Comparison of ENCODE assay signal across 8 cellular contexts in genomic region chrX:100636321-100636991, GRCh38. TPM values are rescaled to one million over a fixed set of nuclear protein-coding genes. Genes with fewer than 3 reads are reported as not detected.
DNase-seq lines count a peak whose midpoint lies in the region; ATAC-seq and TF ChIP-seq lines count a peak whose summit lies in the region.

Gene TSPAN6 (minus strand): TSS chrX:100636806. CDS start chrX:100636694, 112 bp downstream.

- TF ChIP-seq CTCF in A673 (conservative IDR thresholded peaks at IDR 0.05; ENCODE audit: low read depth, low read length) (peak; percentile 59), OCI-LY1 (IDR thresholded peaks at IDR 0.05; ENCODE audit: low read length) (peak; percentile 44; the same call in 1 of the 2 replicates), fibroblast of pulmonary artery (IDR thresholded peaks at IDR 0.05; ENCODE audit: low read length, missing control alignments) (peak; percentile 52)

- H3K4me3 Mint-ChIP-seq in naive B cell, result peak within 1 kb of the TSS; percentile 79 to 94 (median 88)

- H3K36me3 Mint-ChIP-seq in naive B cell, result peaks cover 0 to 6% of the 10 kb centered on the region in 2 donors

- H2AFZ ChIP-seq in OCI-LY1 (ENCODE audit: low read length), result no peak within 1 kb of the TSS

- no peaks in the 10 kb centered on the region for H3K9me2 ChIP-seq in OCI-LY1 (ENCODE audit: low read depth, low read length)

- peak; percentile 98 for ATAC-seq in GM18873 (IDR thresholded peaks at IDR 0.05; ENCODE audit: low FRiP score, unreplicated experiment)
- ATAC-seq in HG03442 (IDR thresholded peaks at IDR 0.05; ENCODE audit: unreplicated experiment), result peak; percentile 86
- peak; percentile 87 to 97 for ATAC-seq in naive B cell (ENCODE audit: low read depth in 2 of 2)

- intact Hi-C loops in A673 (cut with micrococcal nuclease; ENCODE audit: unreplicated experiment), result no loop called here

- H3K27me3 ChIP-seq in A673 (replicated peaks; ENCODE audit: insufficient read depth, low read depth, low read length, poor library complexity) (no peaks in the 10 kb centered on the region), OCI-LY1 (ENCODE audit: insufficient read depth, low read length) (no peaks in the 10 kb centered on the region)

- H3K9ac ChIP-seq in OCI-LY1 (ENCODE audit: low read length), result no peak within 1 kb of the TSS; the same call in 1 of the 2 replicates

- H3K27me3 Mint-ChIP-seq in naive B cell, result peaks cover 18 to 43% (median 40%) of the 10 kb centered on the region in 3 donors

- TSS peak; percentile 66 for BruUV-seq in A673 (replicated peaks; lab: Mats Ljungman, UMichigan)

- H3K4me2 ChIP-seq in OCI-LY1 (ENCODE audit: low read length), result peak within 1 kb of the TSS; percentile 54; the same call in 1 of the 2 replicates

- H3K36me3 ChIP-seq in A673 (ENCODE audit: insufficient read depth, low read length, poor library complexity, severe bottlenecking) (no peaks in the 10 kb centered on the region), OCI-LY1 (ENCODE audit: insufficient read depth, low read length) (no peaks in the 10 kb centered on the region)

- H3K9me3 Mint-ChIP-seq in naive B cell, result peaks cover 0 to 9% (median 4%) of the 10 kb centered on the region in 7 donors

- H3K9me3 ChIP-seq in A673 (ENCODE audit: low read depth, low read length, poor library complexity, severe bottlenecking), result no peaks in the 10 kb centered on the region
- H3K9me3 ChIP-seq in OCI-LY1 (ENCODE audit: low read length), result no peaks in the 10 kb centered on the region

- H3K27ac ChIP-seq in A673 (ENCODE audit: low read depth, low read length, poor library complexity, severe bottlenecking), result peak within 1 kb of the TSS; percentile 83
- H3K27ac ChIP-seq in OCI-LY1 (ENCODE audit: low read depth, low read length, poor library complexity, severe bottlenecking), result no peak within 1 kb of the TSS

- peak within 1 kb of the TSS in 2 of 6 donors; percentile 1 to 30 for H3K27ac Mint-ChIP-seq in naive B cell

- H3F3A ChIP-seq in OCI-LY1 (ENCODE audit: insufficient read depth, low read length), result no peaks in the 10 kb centered on the region

- H3K4me3 ChIP-seq in A673 (ENCODE audit: low read depth, low read length, poor library complexity, severe bottlenecking) (peak within 1 kb of the TSS; percentile 60), OCI-LY1 (ENCODE audit: low read depth, low read length, poor library complexity, severe bottlenecking) (peak within 1 kb of the TSS; percentile 53), fibroblast of pulmonary artery (replicated peaks; ENCODE audit: low read depth, low read length) (peak within 1 kb of the TSS; percentile 64)

- no peaks in the 10 kb centered on the region for H3K79me2 ChIP-seq in OCI-LY1 (ENCODE audit: insufficient read depth, low read length)

- H3K4me1 ChIP-seq in A673 (ENCODE audit: insufficient read depth, low read length, poor library complexity, severe bottlenecking) (no peaks in the 10 kb centered on the region), OCI-LY1 (ENCODE audit: insufficient read depth, low read length, severe bottlenecking) (no peaks in the 10 kb centered on the region)

- no peaks in the 10 kb centered on the region for H4K20me1 ChIP-seq in OCI-LY1 (ENCODE audit: insufficient read depth, low read length)

- CTCF ChIA-PET in A673 (lab: Charles Lee), result interaction anchor here (0.9 to 1.5 kb wide), 2 partner anchors 35 to 132 kb away, joined by 3 to 6 read pairs; no protein-coding TSS in a partner anchor

- POLR2A ChIA-PET in A673 (lab: Charles Lee; ENCODE audit: low non-redundant PET), result interaction anchor here (0.6 kb wide), 2 partner anchors 126 to 1371 kb away, joined by 3 to 4 read pairs; no protein-coding TSS in a partner anchor

- H3K4me1 Mint-ChIP-seq in naive B cell, result peaks cover 8 to 10% (median 9%) of the 10 kb centered on the region in 3 donors

- peak; percentile 93 for DNase-seq in A673 (ENCODE audit: low spot score)
- DNase-seq in activated T-helper 1 cell treated with anti-CD3 and anti-CD28 coated beads, Interleukin-2, amount 50 U/mL, for 16 hours (ENCODE audit: low read depth in 1 of 2, low spot score in 1 of 2), result peak; percentile 45 to 46
- peak; percentile 91 for DNase-seq in fibroblast of pulmonary artery (ENCODE audit: low read depth)
- peak; percentile 37 for DNase-seq in naive B cell
- peak; percentile 32 to 48 for DNase-seq in stimulated activated CD8-positive, alpha-beta memory T cell treated with anti-CD3 and anti-CD28 coated beads, Interleukin-7, amount 100 ng/mL, for 48 hours (ENCODE audit: extremely low read depth in 1 of 2, low read depth in 1 of 2)

RNA-seq across cellular contexts. Expression of gene TSPAN6, which starts in this region (rescaled TPM):
- total RNA-seq in A673 (2021), result 39.4 and 40.2 TPM in 2 replicates
- polyA plus RNA-seq in naive B cell (ENCODE audit: low read depth in 6 of 6), result under 1 TPM in 1 of 6 donors, not detected in 5; 0.22 TPM

Comparison
In these comparisons a context has a peak if more than half of its experiments do, and no peak if none do; other contexts are left out.
1. Peak in DNase-seq and ATAC-seq in naive B cell; RNA of the gene not detected or under 1 TPM.
2. DNase-seq: peak in every context shown above with its lines; median percentile 93 in A673; 91 in fibroblast of pulmonary artery; 46 in activated T-helper 1 cell treated with anti-CD3 and anti-CD28 coated beads, Interleukin-2, amount 50 U/mL, for 16 hours; 40 in stimulated activated CD8-positive, alpha-beta memory T cell treated with anti-CD3 and anti-CD28 coated beads, Interleukin-7, amount 100 ng/mL, for 48 hours; 37 in naive B cell.